In genomic region chr13:97727991-97728390, GRCh38 we compare ENCODE assay signal across 21 cellular contexts.
"Had no signal": no experiment of that assay in that cellular context is flagged by ENCODE, and none has a peak within 500 bp of the region (broad histone marks: within the 10 kb centered on the region; RNA-seq: fewer than 3 reads in every experiment).

No MANE protein-coding gene starts in this region.

- DNase-seq: erythroblast; foreskin melanocyte; heart left ventricle; hippocampal formation; islet precursor cell; mammary epithelial cell; naive thymus-derived CD8-positive, alpha-beta T cell; psoas muscle; stimulated activated CD4-positive, alpha-beta T cell treated with anti-CD3 and anti-CD28 coated beads, Interleukin-2, amount 100 ng/mL, for 24 hours; stimulated activated CD4-positive, alpha-beta T cell treated with anti-CD3 and anti-CD28 coated beads, Interleukin-4, amount 100 ng/mL, for 4 hours; stimulated activated naive B cell treated with anti-CD40 and anti-IgM and Interleukin-4, amounts not matched to agents 10 μg/mL and 1 μg/mL and 100 μg/mL, for 72 hours; stomach; substantia nigra; thyroid gland; upper lobe of left lung; uterus had no signal

- H3K4me3 Mint-ChIP-seq: dendritic cell treated with granulocyte-macrophage colony-stimulating factor and Interleukin-4, amounts not matched to agents 40 ng/mL and 50 ng/mL, for 4 days; naive thymus-derived CD8-positive, alpha-beta T cell; stimulated activated naive B cell treated with anti-CD40 and anti-IgM and Interleukin-4, amounts not matched to agents 10 μg/mL and 1 μg/mL and 100 μg/mL, for 72 hours had no signal

- H3K27ac ChIP-seq: heart left ventricle, neutrophil, psoas muscle, skin epidermis, stomach, uterus had no signal

- H3K27me3 ChIP-seq: heart left ventricle, neutrophil, stomach, thyroid gland, upper lobe of left lung, uterus had no signal

- H3K27me3 Mint-ChIP-seq: dendritic cell treated with granulocyte-macrophage colony-stimulating factor and Interleukin-4, amounts not matched to agents 40 ng/mL and 50 ng/mL, for 4 days had no signal

- H3K27ac Mint-ChIP-seq: dendritic cell treated with granulocyte-macrophage colony-stimulating factor and Interleukin-4, amounts not matched to agents 40 ng/mL and 50 ng/mL, for 4 days; naive thymus-derived CD8-positive, alpha-beta T cell; stimulated activated naive B cell treated with anti-CD40 and anti-IgM and Interleukin-4, amounts not matched to agents 10 μg/mL and 1 μg/mL and 100 μg/mL, for 72 hours had no signal

- H3K4me1 Mint-ChIP-seq: naive thymus-derived CD8-positive, alpha-beta T cell; stimulated activated naive B cell treated with anti-CD40 and anti-IgM and Interleukin-4, amounts not matched to agents 10 μg/mL and 1 μg/mL and 100 μg/mL, for 72 hours had no signal

- H3K4me1 ChIP-seq: psoas muscle, uterus had no signal

- H3K9me3 ChIP-seq: heart left ventricle, neutrophil, psoas muscle, stomach, thyroid gland, upper lobe of left lung, uterus had no signal

- H3K4me3 ChIP-seq: heart left ventricle, psoas muscle, skin epidermis, stomach, thyroid gland, upper lobe of left lung, uterus had no signal

- H3K36me3 ChIP-seq: heart left ventricle, neutrophil, stomach, thyroid gland, upper lobe of left lung, uterus had no signal

- ATAC-seq: heart left ventricle; left lobe of liver; naive thymus-derived CD8-positive, alpha-beta T cell; psoas muscle; sciatic nerve; stimulated activated naive B cell treated with anti-CD40 and anti-IgM and Interleukin-4, amounts not matched to agents 10 μg/mL and 1 μg/mL and 100 μg/mL, for 72 hours had no signal

- H3K36me3 Mint-ChIP-seq: naive thymus-derived CD8-positive, alpha-beta T cell; stimulated activated naive B cell treated with anti-CD40 and anti-IgM and Interleukin-4, amounts not matched to agents 10 μg/mL and 1 μg/mL and 100 μg/mL, for 72 hours had no signal
